12 cellular contexts compared by ENCODE assay signal in genomic region chr11:119537641-119538253, GRCh38.
"Had no signal": no experiment of that assay in that cellular context is flagged by ENCODE, and none has a peak within 500 bp of the region (broad histone marks: within the 10 kb centered on the region; RNA-seq: fewer than 3 reads in every experiment).

No MANE protein-coding gene starts in this region.

- ATAC-seq: foreskin keratinocyte; left cardiac atrium; mucosa of descending colon; naive thymus-derived CD8-positive, alpha-beta T cell; right cardiac atrium; stimulated activated memory B cell treated with anti-CD40 and anti-IgM and Interleukin-4, amounts not matched to agents 10 μg/mL and 1 μg/mL and 100 μg/mL, for 72 hours had no signal

- H3K27ac ChIP-seq: foreskin keratinocyte, transverse colon had no signal

- H3K27ac Mint-ChIP-seq: activated naive CD4-positive, alpha-beta T cell treated with anti-CD3 and anti-CD28 coated beads for 36 hours; activated T-helper 1 cell treated with anti-CD3 and anti-CD28 coated beads, Interleukin-12 subunit alpha, Interleukin-12 subunit beta, Interleukin-2, Interleukin-4 antibody, amounts not matched to agents 30 ng/mL and 10 ng/mL and 1 ng/mL, durations not matched to agents 14 hours and 24 hours and 36 hours; naive thymus-derived CD8-positive, alpha-beta T cell; progenitor cell of endocrine pancreas; stimulated activated memory B cell treated with anti-CD40 and anti-IgM and Interleukin-4, amounts not matched to agents 10 μg/mL and 1 μg/mL and 100 μg/mL, for 72 hours had no signal

- H3K4me1 ChIP-seq: foreskin keratinocyte had no signal

- H3K9me3 ChIP-seq: mucosa of descending colon, transverse colon had no signal

- H3K36me3 ChIP-seq: transverse colon had no signal

- H3K4me3 ChIP-seq: mucosa of descending colon, transverse colon had no signal

- H3K27me3 ChIP-seq: transverse colon had no signal

- DNase-seq: activated CD4-positive, alpha-beta T cell treated with anti-CD3 and anti-CD28 coated beads for 4 hours; activated naive CD4-positive, alpha-beta T cell treated with anti-CD3 and anti-CD28 coated beads for 36 hours; foreskin keratinocyte; left cardiac atrium; mucosa of descending colon; naive thymus-derived CD8-positive, alpha-beta T cell; right cardiac atrium; T-helper 9 cell; transverse colon had no signal

- H3K9me3 Mint-ChIP-seq: activated naive CD4-positive, alpha-beta T cell treated with anti-CD3 and anti-CD28 coated beads for 36 hours; activated T-helper 1 cell treated with anti-CD3 and anti-CD28 coated beads, Interleukin-12 subunit alpha, Interleukin-12 subunit beta, Interleukin-2, Interleukin-4 antibody, amounts not matched to agents 30 ng/mL and 10 ng/mL and 1 ng/mL, durations not matched to agents 14 hours and 24 hours and 36 hours; naive thymus-derived CD8-positive, alpha-beta T cell; stimulated activated memory B cell treated with anti-CD40 and anti-IgM and Interleukin-4, amounts not matched to agents 10 μg/mL and 1 μg/mL and 100 μg/mL, for 72 hours had no signal

- H3K36me3 Mint-ChIP-seq: naive thymus-derived CD8-positive, alpha-beta T cell; stimulated activated memory B cell treated with anti-CD40 and anti-IgM and Interleukin-4, amounts not matched to agents 10 μg/mL and 1 μg/mL and 100 μg/mL, for 72 hours had no signal

- H3K4me3 Mint-ChIP-seq: activated naive CD4-positive, alpha-beta T cell treated with anti-CD3 and anti-CD28 coated beads for 36 hours; activated T-helper 1 cell treated with anti-CD3 and anti-CD28 coated beads, Interleukin-12 subunit alpha, Interleukin-12 subunit beta, Interleukin-2, Interleukin-4 antibody, amounts not matched to agents 30 ng/mL and 10 ng/mL and 1 ng/mL, durations not matched to agents 14 hours and 24 hours and 36 hours; naive thymus-derived CD8-positive, alpha-beta T cell; stimulated activated memory B cell treated with anti-CD40 and anti-IgM and Interleukin-4, amounts not matched to agents 10 μg/mL and 1 μg/mL and 100 μg/mL, for 72 hours had no signal
